In genomic region chr1:36258960-36259344, GRCh38 we compare ENCODE assay signal across 14 cellular contexts. TPM values are rescaled to one million over a fixed set of nuclear protein-coding genes. Genes with fewer than 3 reads are reported as not detected.
DNase-seq lines count a peak whose midpoint lies in the region; ATAC-seq and TF ChIP-seq lines count a peak whose summit lies in the region.
"Had no signal": no experiment of that assay in that cellular context is flagged by ENCODE, and none has a peak within 500 bp of the region (broad histone marks: within the 10 kb centered on the region; RNA-seq: fewer than 3 reads in every experiment).

No MANE protein-coding gene starts in this region.

- H3K4me3 ChIP-seq in epithelial cell of esophagus (ENCODE audit: low read length): no peak overlapping the region
- H3K4me3 ChIP-seq: transverse colon had no signal

- TF ChIP-seq CTCF in epithelial cell of esophagus (IDR thresholded peaks at IDR 0.05; ENCODE audit: insufficient read depth, low read depth, low read length, missing control alignments) (no peak), progenitor cell of endocrine pancreas (IDR thresholded peaks at IDR 0.05; ENCODE audit: unreplicated experiment) (no peak)

- peak; percentile 48 for DNase-seq in DMS 273 (lab: John Stamatoyannopoulos, UW; ENCODE audit: unreplicated experiment)
- DNase-seq in DMS 273 treated with DMSO at 0.1 percent for 48 hours (lab: John Stamatoyannopoulos, UW): no peak
- peak; percentile 74 for DNase-seq in NCI-H526 treated with DMSO at 0.1 percent for 48 hours (lab: John Stamatoyannopoulos, UW)
- peak; percentile 39 for DNase-seq in epithelial cell of esophagus (ENCODE audit: low read depth)
- DNase-seq in progenitor cell of endocrine pancreas (ENCODE audit: low spot score, unreplicated experiment): no peak
- DNase-seq in superior temporal gyrus (ENCODE audit: extremely low spot score): no peak
- no peak for DNase-seq in cerebellar cortex (ENCODE audit: low spot score)
- DNase-seq: activated CD4-positive, alpha-beta T cell treated with anti-CD3 and anti-CD28 coated beads for 1 hour; NCI-H1105 treated with DMSO at 0.1 percent for 48 hours; SK-N-SH; transverse colon had no signal

- peaks cover 18% of the 10 kb centered on the region for H3K4me1 Mint-ChIP-seq in progenitor cell of endocrine pancreas (ENCODE audit: low read depth)

- no peaks in the 10 kb centered on the region for H3K9me3 Mint-ChIP-seq in progenitor cell of endocrine pancreas (ENCODE audit: low read depth)
- H3K9me3 Mint-ChIP-seq: activated T-helper 17 cell treated with anti-CD3 and anti-CD28 coated beads, Interleukin-2, amount 50 U/mL, for 72 hours had no signal

- H3K27ac Mint-ChIP-seq in progenitor cell of endocrine pancreas: peak overlapping the region; percentile 34
- H3K27ac Mint-ChIP-seq: activated T-helper 17 cell treated with anti-CD3 and anti-CD28 coated beads, Interleukin-2, amount 50 U/mL, for 72 hours had no signal

- H3K36me3 Mint-ChIP-seq in progenitor cell of endocrine pancreas (ENCODE audit: insufficient read depth): peaks cover 17% of the 10 kb centered on the region

- no peaks in the 10 kb centered on the region for H3K27me3 Mint-ChIP-seq in progenitor cell of endocrine pancreas
- H3K27me3 Mint-ChIP-seq: activated T-helper 17 cell treated with anti-CD3 and anti-CD28 coated beads, Interleukin-2, amount 50 U/mL, for 72 hours had no signal

- ATAC-seq in GM18868 (IDR thresholded peaks at IDR 0.05; ENCODE audit: unreplicated experiment): no peak
- ATAC-seq: activated T-helper 17 cell treated with anti-CD3 and anti-CD28 coated beads, Interleukin-2, amount 50 U/mL, for 72 hours had no signal

- H3K4me3 Mint-ChIP-seq in progenitor cell of endocrine pancreas (ENCODE audit: low read depth): no peak overlapping the region
- H3K4me3 Mint-ChIP-seq: activated T-helper 17 cell treated with anti-CD3 and anti-CD28 coated beads, Interleukin-2, amount 50 U/mL, for 72 hours had no signal

RNA-seq across cellular contexts. Expression of gene THRAP3, which starts 34.7 kb away (rescaled TPM):
- 142 and 145 TPM in 2 replicates for total RNA-seq in progenitor cell of endocrine pancreas

RNA-seq across cellular contexts. Expression of gene SH3D21, which starts 47.2 kb away (rescaled TPM):
- 10.6 and 11.0 TPM in 2 replicates for total RNA-seq in progenitor cell of endocrine pancreas
- total RNA-seq: A172 had no signal

Comparison
In these comparisons a context has a peak if more than half of its experiments do, and no peak if none do; other contexts are left out.
1. DNase-seq: peak in DMS 273 (single experiment), NCI-H526 treated with DMSO at 0.1 percent for 48 hours (single experiment) and epithelial cell of esophagus (single experiment); none in DMS 273 treated with DMSO at 0.1 percent for 48 hours (single experiment), progenitor cell of endocrine pancreas (single experiment), superior temporal gyrus (single experiment) and cerebellar cortex (single experiment).